14 cellular contexts compared by ENCODE assay signal in genomic region chr2:85516649-85517389, GRCh38. TPM values are rescaled to one million over a fixed set of nuclear protein-coding genes. Genes with fewer than 3 reads are reported as not detected.
DNase-seq lines count a peak whose midpoint lies in the region; ATAC-seq and TF ChIP-seq lines count a peak whose summit lies in the region.
"Had no signal": no experiment of that assay in that cellular context is flagged by ENCODE, and none has a peak within 500 bp of the region (broad histone marks: within the 10 kb centered on the region; RNA-seq: fewer than 3 reads in every experiment).

No MANE protein-coding gene starts in this region.

- DNase-seq in cardiac septum (ENCODE audit: low spot score) (peak; percentile 67), right cardiac atrium (no peak), lower lobe of right lung (no peak), left cardiac atrium (no peak), GM19238 (ENCODE audit: insufficient read length, low spot score) (no peak), foreskin melanocyte (no peak)
- DNase-seq in activated CD4-positive, alpha-beta T cell treated with anti-CD3 and anti-CD28 coated beads for 36 hours, result no peak
- DNase-seq: activated CD8-positive, alpha-beta memory T cell treated with anti-CD3 and anti-CD28 coated beads for 24 hours; activated naive CD4-positive, alpha-beta T cell; DMS153; effector memory CD8-positive, alpha-beta T cell; stimulated activated CD4-positive, alpha-beta T cell treated with anti-CD3 and anti-CD28 coated beads, Interleukin-12 subunit alpha, Interleukin-12 subunit beta, amount 100 ng/mL, for 4 hours had no signal

- H3K27me3 Mint-ChIP-seq in activated CD4-positive, alpha-beta T cell treated with anti-CD3 and anti-CD28 coated beads for 36 hours, result no peaks in the 10 kb centered on the region
- H3K27me3 Mint-ChIP-seq: effector memory CD8-positive, alpha-beta T cell had no signal

- H3K4me3 Mint-ChIP-seq in activated CD4-positive, alpha-beta T cell treated with anti-CD3 and anti-CD28 coated beads for 36 hours, result no peak overlapping the region
- H3K4me3 Mint-ChIP-seq: effector memory CD8-positive, alpha-beta T cell had no signal

- TF ChIP-seq CTCF in VCaP (conservative IDR thresholded peaks at IDR 0.05), result no peak
- no peak for TF ChIP-seq CTCF in lower lobe of right lung (IDR thresholded peaks at IDR 0.05)

- H3K4me1 ChIP-seq in right cardiac atrium (ENCODE audit: control insufficient read depth, insufficient read depth, low read length) (no peaks in the 10 kb centered on the region), lower lobe of right lung (peaks cover 5% of the 10 kb centered on the region)

- no peak overlapping the region for H3K27ac Mint-ChIP-seq in activated CD4-positive, alpha-beta T cell treated with anti-CD3 and anti-CD28 coated beads for 36 hours
- H3K27ac Mint-ChIP-seq: effector memory CD8-positive, alpha-beta T cell had no signal

- H3K27me3 ChIP-seq in right cardiac atrium (ENCODE audit: control insufficient read depth, insufficient read depth) (no peaks in the 10 kb centered on the region), lower lobe of right lung (ENCODE audit: low read depth) (no peaks in the 10 kb centered on the region)
- H3K27me3 ChIP-seq: tibial artery had no signal

- H3K9me3 Mint-ChIP-seq in activated CD4-positive, alpha-beta T cell treated with anti-CD3 and anti-CD28 coated beads for 36 hours (ENCODE audit: low read depth), result no peaks in the 10 kb centered on the region
- H3K9me3 Mint-ChIP-seq: effector memory CD8-positive, alpha-beta T cell had no signal

- H3K36me3 ChIP-seq in lower lobe of right lung, result no peaks in the 10 kb centered on the region
- H3K36me3 ChIP-seq: tibial artery had no signal

- CTCF ChIA-PET in activated CD4-positive, alpha-beta T cell treated with anti-CD3 and anti-CD28 coated beads for 36 hours (lab: Charles Lee), result no interaction called here

- H3K27ac ChIP-seq in right cardiac atrium (ENCODE audit: low read length) (no peak overlapping the region), VCaP (peak overlapping the region; percentile 88), lower lobe of right lung (no peak overlapping the region)
- H3K27ac ChIP-seq: tibial artery had no signal

- H3K36me3 Mint-ChIP-seq in activated CD4-positive, alpha-beta T cell treated with anti-CD3 and anti-CD28 coated beads for 36 hours (ENCODE audit: low read depth), result no peaks in the 10 kb centered on the region

- H3K9me3 ChIP-seq in right cardiac atrium (ENCODE audit: control insufficient read depth, low read length) (no peaks in the 10 kb centered on the region), lower lobe of right lung (no peaks in the 10 kb centered on the region)
- H3K9me3 ChIP-seq: tibial artery had no signal

- POLR2A ChIA-PET in activated CD4-positive, alpha-beta T cell treated with anti-CD3 and anti-CD28 coated beads for 36 hours (lab: Charles Lee), result no interaction called here

- 68% methylated on average over 8 of the region's 8 CpGs for WGBS in right cardiac atrium

- H3K4me3 ChIP-seq in right cardiac atrium (ENCODE audit: low read length) (no peak overlapping the region), lower lobe of right lung (no peak overlapping the region)
- H3K4me3 ChIP-seq: tibial artery had no signal

- ATAC-seq in right cardiac atrium (no peak), lower lobe of right lung (peak; percentile 35 to 75), left cardiac atrium (no peak)
- ATAC-seq in activated CD4-positive, alpha-beta T cell treated with anti-CD3 and anti-CD28 coated beads for 36 hours, result no peak
- ATAC-seq: effector memory CD8-positive, alpha-beta T cell had no signal

- H3K4me1 Mint-ChIP-seq in activated CD4-positive, alpha-beta T cell treated with anti-CD3 and anti-CD28 coated beads for 36 hours, result no peaks in the 10 kb centered on the region

- intact Hi-C loops in cardiac septum (cut with DNase I) (no loop called here), right cardiac atrium (cut with DNase I) (no loop called here), lower lobe of right lung (cut with DNase I) (no loop called here), left cardiac atrium (cut with DNase I) (no loop called here)
- intact Hi-C loops in activated CD4-positive, alpha-beta T cell treated with anti-CD3 and anti-CD28 coated beads for 36 hours (cut with DNase I, micrococcal nuclease), result no loop called here

RNA-seq across cellular contexts. Expression of gene MAT2A, which starts 22.1 kb away (rescaled TPM):
- 146 TPM for total RNA-seq in cardiac septum
- 100 to 1,000 TPM; 123 to 227 (median 144) TPM for total RNA-seq in right cardiac atrium
- 76.4 TPM for polyA plus RNA-seq in right cardiac atrium
- total RNA-seq in lower lobe of right lung, result 183 TPM
- total RNA-seq in activated CD4-positive, alpha-beta T cell treated with anti-CD3 and anti-CD28 coated beads for 36 hours, result 100 to 1,000 TPM; 226 to 259 TPM
- 100 to 1,000 TPM; 107 to 389 TPM for total RNA-seq in left cardiac atrium

RNA-seq across cellular contexts. Expression of gene GGCX, which starts 44.5 kb away (rescaled TPM):
- 23.3 TPM for total RNA-seq in cardiac septum
- 10 to 100 TPM; 27.7 to 35.8 (median 30.8) TPM for total RNA-seq in right cardiac atrium
- polyA plus RNA-seq in right cardiac atrium, result 17.9 TPM
- total RNA-seq in lower lobe of right lung, result 62.2 TPM
- 10 to 100 TPM; 20.1 to 22.2 TPM for total RNA-seq in activated CD4-positive, alpha-beta T cell treated with anti-CD3 and anti-CD28 coated beads for 36 hours
- total RNA-seq in left cardiac atrium, result 10 to 100 TPM; 34.0 to 37.3 TPM

Comparison
In these comparisons a context has a peak if more than half of its experiments do, and no peak if none do; other contexts are left out.
1. ATAC-seq: peak in lower lobe of right lung (2 of 2); none in right cardiac atrium (0 of 2), activated CD4-positive, alpha-beta T cell treated with anti-CD3 and anti-CD28 coated beads for 36 hours (single experiment) and left cardiac atrium (0 of 2).